In the genomic region with DNA sequence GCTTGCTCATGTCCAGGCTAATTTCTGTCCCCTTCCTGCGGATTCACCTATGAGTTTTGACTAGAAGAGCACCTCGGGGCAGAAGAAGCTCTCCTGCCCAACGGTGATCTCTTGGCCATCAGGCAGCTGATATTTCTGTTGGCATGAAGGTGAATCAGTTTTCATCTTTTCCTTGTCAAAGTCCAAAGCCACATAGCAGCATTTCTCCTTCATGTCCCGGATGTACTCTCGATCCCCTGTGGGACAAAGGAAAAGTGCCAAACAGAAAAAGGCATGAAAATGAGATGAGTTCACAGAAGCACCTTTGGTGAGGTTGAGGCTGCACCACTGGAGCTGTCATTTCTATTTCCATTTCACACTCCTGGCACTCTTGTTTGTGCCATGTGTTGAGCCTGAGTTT, we compare ENCODE assay signal across 30 cellular contexts.
"Had no signal": no experiment of that assay in that cellular context is flagged by ENCODE, and none has a peak within 500 bp of the region (broad histone marks: within the 10 kb centered on the region; RNA-seq: fewer than 3 reads in every experiment).

No MANE protein-coding gene starts in this region.

- H3K36me3 Mint-ChIP-seq: activated naive CD4-positive, alpha-beta T cell treated with anti-CD3 and anti-CD28 coated beads, Interleukin-2, amount 50 U/mL, for 24 hours; activated naive CD8-positive, alpha-beta T cell treated with anti-CD3 and anti-CD28 coated beads, Interleukin-2, amount 10 ng/mL, durations not matched to agents 7 days and 5 days; brain had no signal

- H3K27ac Mint-ChIP-seq: activated B cell treated with CpG ODN at 0.5 μM for 24 hours; activated CD8-positive, alpha-beta T cell treated with anti-CD3 and anti-CD28 coated beads for 36 hours; activated naive CD4-positive, alpha-beta T cell treated with anti-CD3 and anti-CD28 coated beads for 36 hours; activated naive CD4-positive, alpha-beta T cell treated with anti-CD3 and anti-CD28 coated beads, Interleukin-2, amount 50 U/mL, for 24 hours; activated naive CD8-positive, alpha-beta T cell treated with anti-CD3 and anti-CD28 coated beads, Interleukin-2, amount 10 ng/mL, durations not matched to agents 7 days and 5 days; activated T-helper 1 cell treated with anti-CD3 and anti-CD28 coated beads, Interleukin-12 subunit alpha, Interleukin-12 subunit beta, Interleukin-2, Interleukin-4 antibody, amounts not matched to agents 30 ng/mL and 10 ng/mL and 1 ng/mL, durations not matched to agents 14 hours and 24 hours and 36 hours; activated T-helper 2 cell treated with anti-CD3 and anti-CD28 coated beads, Interferon-gamma antibody, Interleukin-2, Interleukin-4, amounts not matched to agents 10 μg/mL and 5 μg/mL and 100 μg/mL, durations not matched to agents 14 hours and 24 hours and 36 hours; endodermal cell; T-helper 17 cell; T-helper 2 cell treated with Interferon-gamma antibody and Interleukin-4, amounts not matched to agents 5 μg/mL and 100 μg/mL, for 36 hours had no signal

- H3K27me3 ChIP-seq: ascending aorta, colonic mucosa had no signal

- H3K27ac ChIP-seq: ascending aorta, breast epithelium, cardiac muscle cell, colonic mucosa, dorsolateral prefrontal cortex, WERI-Rb-1 had no signal

- H3K9me3 ChIP-seq: ascending aorta, breast epithelium, colonic mucosa had no signal

- H3K9me3 Mint-ChIP-seq: activated B cell treated with CpG ODN at 0.5 μM for 24 hours; activated CD8-positive, alpha-beta T cell treated with anti-CD3 and anti-CD28 coated beads for 36 hours; activated naive CD4-positive, alpha-beta T cell treated with anti-CD3 and anti-CD28 coated beads for 36 hours; activated naive CD4-positive, alpha-beta T cell treated with anti-CD3 and anti-CD28 coated beads, Interleukin-2, amount 50 U/mL, for 24 hours had no signal

- H3K4me1 ChIP-seq: ascending aorta, breast epithelium, colonic mucosa had no signal

- DNase-seq: activated B cell treated with CpG ODN at 0.5 μM for 24 hours; activated CD4-positive, alpha-beta T cell treated with anti-CD3 and anti-CD28 coated beads for 48 hours; activated CD4-positive, alpha-beta T cell treated with anti-CD3 and anti-CD28 coated beads, Interleukin-2, amount 50 U/mL, for 1 hour; activated CD4-positive, alpha-beta T cell treated with anti-CD3 and anti-CD28 coated beads, Interleukin-2, amount 50 U/mL, for 48 hours; activated CD8-positive, alpha-beta memory T cell treated with anti-CD3 and anti-CD28 coated beads for 24 hours; activated CD8-positive, alpha-beta T cell treated with anti-CD3 and anti-CD28 coated beads for 36 hours; activated effector memory CD4-positive, alpha-beta T cell treated with anti-CD3 and anti-CD28 coated beads, Interleukin-2, amount 50 U/mL, for 16 hours; activated naive CD4-positive, alpha-beta T cell treated with anti-CD3 and anti-CD28 coated beads for 36 hours; activated naive CD8-positive, alpha-beta T cell treated with anti-CD3 and anti-CD28 coated beads, Interleukin-2, amount 10 ng/mL, durations not matched to agents 7 days and 5 days; activated T-cell treated with anti-CD3 and anti-CD28 coated beads, Interleukin-2, amount 50 U/mL, for 48 hours; central memory CD4-positive, alpha-beta T cell; cerebellar nuclear complex; colonic mucosa; dorsolateral prefrontal cortex; effector memory CD4-positive, alpha-beta T cell; endodermal cell; foreskin fibroblast; T-helper 1 cell; T-helper 17 cell; T1000; WERI-Rb-1 had no signal

- H3K4me3 ChIP-seq: ascending aorta, breast epithelium, cardiac muscle cell, colonic mucosa, dorsolateral prefrontal cortex had no signal

- FAIRE-seq: frontal cortex had no signal

- H3K4me1 Mint-ChIP-seq: activated naive CD4-positive, alpha-beta T cell treated with anti-CD3 and anti-CD28 coated beads, Interleukin-2, amount 50 U/mL, for 24 hours; activated naive CD8-positive, alpha-beta T cell treated with anti-CD3 and anti-CD28 coated beads, Interleukin-2, amount 10 ng/mL, durations not matched to agents 7 days and 5 days; endodermal cell; T-helper 17 cell had no signal

- H3K4me3 Mint-ChIP-seq: activated B cell treated with CpG ODN at 0.5 μM for 24 hours; activated CD8-positive, alpha-beta T cell treated with anti-CD3 and anti-CD28 coated beads for 36 hours; activated naive CD4-positive, alpha-beta T cell treated with anti-CD3 and anti-CD28 coated beads for 36 hours; activated naive CD4-positive, alpha-beta T cell treated with anti-CD3 and anti-CD28 coated beads, Interleukin-2, amount 50 U/mL, for 24 hours; activated naive CD8-positive, alpha-beta T cell treated with anti-CD3 and anti-CD28 coated beads, Interleukin-2, amount 10 ng/mL, durations not matched to agents 7 days and 5 days; activated T-helper 1 cell treated with anti-CD3 and anti-CD28 coated beads, Interleukin-12 subunit alpha, Interleukin-12 subunit beta, Interleukin-2, Interleukin-4 antibody, amounts not matched to agents 30 ng/mL and 10 ng/mL and 1 ng/mL, durations not matched to agents 14 hours and 24 hours and 36 hours; endodermal cell; T-helper 17 cell; T-helper 2 cell treated with Interferon-gamma antibody and Interleukin-4, amounts not matched to agents 5 μg/mL and 100 μg/mL, for 36 hours had no signal

- H3K27me3 Mint-ChIP-seq: activated naive CD4-positive, alpha-beta T cell treated with anti-CD3 and anti-CD28 coated beads, Interleukin-2, amount 50 U/mL, for 24 hours had no signal

- H3K36me3 ChIP-seq: ascending aorta, breast epithelium, cardiac muscle cell, colonic mucosa, WERI-Rb-1 had no signal
